Comparison of ENCODE assay signal across 19 cellular contexts in genomic region chr14:68897559-68898160, GRCh38.
A peak's percentile ranks its signal among the peaks of the same experiment; 100 is the strongest.
DNase-seq lines count a peak whose midpoint lies in the region; ATAC-seq and TF ChIP-seq lines count a peak whose summit lies in the region.
"Had no signal": no experiment of that assay in that cellular context is flagged by ENCODE, and none has a peak within 500 bp of the region (broad histone marks: within the 10 kb centered on the region; RNA-seq: fewer than 3 reads in every experiment).

No MANE protein-coding gene starts in this region.

- H3K27me3 ChIP-seq in IMR-90 (ENCODE audit: control insufficient read depth, insufficient read depth, low read length) (no peaks in the 10 kb centered on the region), osteoblast (ENCODE audit: insufficient read depth, low read length) (no peaks in the 10 kb centered on the region)
- H3K27me3 ChIP-seq: right atrium auricular region had no signal

- H4K5ac ChIP-seq in IMR-90 (ENCODE audit: low read depth, low read length): no peak overlapping the region

- H3K9me3 Mint-ChIP-seq in chondrocyte (ENCODE audit: low read depth): no peaks in the 10 kb centered on the region
- no peaks in the 10 kb centered on the region for H3K9me3 Mint-ChIP-seq in activated T-helper 1 cell treated with anti-CD3 and anti-CD28 coated beads, Interleukin-12 subunit alpha, Interleukin-12 subunit beta, Interleukin-2, Interleukin-4 antibody, amounts not matched to agents 30 ng/mL and 10 ng/mL and 1 ng/mL, durations not matched to agents 14 hours and 24 hours and 36 hours
- H3K9me3 Mint-ChIP-seq: activated T-helper 2 cell treated with anti-CD3 and anti-CD28 coated beads, Interferon-gamma antibody, Interleukin-2, Interleukin-4, amounts not matched to agents 10 μg/mL and 5 μg/mL and 100 μg/mL, durations not matched to agents 14 hours and 24 hours and 36 hours; brain; GM23338; nephron had no signal

- H2AFZ ChIP-seq in IMR-90 (replicated peaks; ENCODE audit: low read length, poor library complexity): no peak overlapping the region
- H2AFZ ChIP-seq in osteoblast (ENCODE audit: low read length): no peak overlapping the region
- H2AFZ ChIP-seq: GM23338 had no signal

- no peak overlapping the region for H3K27ac ChIP-seq in IMR-90 (ENCODE audit: insufficient read depth, low read length)
- peak overlapping the region; percentile 26 for H3K27ac ChIP-seq in osteoblast (ENCODE audit: low read depth, low read length)
- H3K27ac ChIP-seq: left ventricle myocardium inferior, right atrium auricular region had no signal

- no peak overlapping the region for H2BK20ac ChIP-seq in IMR-90 (ENCODE audit: low read depth, low read length)

- peaks cover 71% of the 10 kb centered on the region for H3K36me3 Mint-ChIP-seq in chondrocyte (ENCODE audit: low read depth)
- H3K36me3 Mint-ChIP-seq in activated T-helper 1 cell treated with anti-CD3 and anti-CD28 coated beads, Interleukin-12 subunit alpha, Interleukin-12 subunit beta, Interleukin-2, Interleukin-4 antibody, amounts not matched to agents 30 ng/mL and 10 ng/mL and 1 ng/mL, durations not matched to agents 14 hours and 24 hours and 36 hours (ENCODE audit: low read depth): peaks cover 10% of the 10 kb centered on the region

- DNase-seq in CD1c-positive myeloid dendritic cell (ENCODE audit: extremely low spot score) (peak; percentile 54), IMR-90 (no peak), chondrocyte (ENCODE audit: low spot score) (no peak), osteoblast (ENCODE audit: insufficient read length, low spot score, missing footprints) (peak; percentile 72), dedifferentiated amniotic fluid mesenchymal stem cell (ENCODE audit: extremely low spot score) (no peak), SIG-M5 treated with dmso at 0.1 percent for 504 hours (lab: John Stamatoyannopoulos, UW; ENCODE audit: unreplicated experiment) (no peak)
- no peak for DNase-seq in activated T-helper 1 cell treated with anti-CD3 and anti-CD28 coated beads, Interleukin-12 subunit alpha, Interleukin-12 subunit beta, Interleukin-2, Interleukin-4 antibody, amounts not matched to agents 30 ng/mL and 10 ng/mL and 1 ng/mL, durations not matched to agents 14 hours and 24 hours and 36 hours (ENCODE audit: low spot score)
- DNase-seq: activated CD4-positive, alpha-beta T cell treated with anti-CD3 and anti-CD28 coated beads, Interleukin-2, amount 50 U/mL, for 1 hour; DMS79 treated with DMSO at 0.1 percent for 48 hours; foreskin fibroblast; left ventricle myocardium inferior; stimulated activated CD4-positive, alpha-beta T cell treated with anti-CD3 and anti-CD28 coated beads, Interleukin-4, amount 100 ng/mL, for 1 hour; T-helper 9 cell had no signal

- H3K4me1 Mint-ChIP-seq in chondrocyte (ENCODE audit: low read depth): peaks cover 76% of the 10 kb centered on the region
- H3K4me1 Mint-ChIP-seq in activated T-helper 1 cell treated with anti-CD3 and anti-CD28 coated beads, Interleukin-12 subunit alpha, Interleukin-12 subunit beta, Interleukin-2, Interleukin-4 antibody, amounts not matched to agents 30 ng/mL and 10 ng/mL and 1 ng/mL, durations not matched to agents 14 hours and 24 hours and 36 hours (ENCODE audit: low read depth): peaks cover 20% of the 10 kb centered on the region
- H3K4me1 Mint-ChIP-seq: brain had no signal

- H3K79me1 ChIP-seq in IMR-90 (ENCODE audit: low read depth in 1 of 2, low read length in 2 of 2): peaks cover 74 to 97% of the 10 kb centered on the region in 2 experiments

- WGBS in IMR-90 (ENCODE audit: extremely low coverage in 2 of 2, insufficient read length in 1 of 2), 2 experiments: 88% methylated on average over 5 of the region's 9 CpGs; no CpG with 5 or more reads in 1 of the 2 experiments

- H2BK15ac ChIP-seq in IMR-90 (ENCODE audit: low read depth, low read length): no peak overlapping the region

- H3K79me2 ChIP-seq in osteoblast (ENCODE audit: insufficient read depth, low read length): peaks cover 81% of the 10 kb centered on the region

- POLR2A ChIA-PET in IMR-90 (lab: Charles Lee; ENCODE audit: unreplicated experiment): no interaction called here

- no peak overlapping the region for H3K4ac ChIP-seq in IMR-90 (ENCODE audit: low read depth, low read length)

- no peak overlapping the region for H3K4me3 Mint-ChIP-seq in chondrocyte (ENCODE audit: unreplicated experiment)
- no peak overlapping the region for H3K4me3 Mint-ChIP-seq in activated T-helper 1 cell treated with anti-CD3 and anti-CD28 coated beads, Interleukin-12 subunit alpha, Interleukin-12 subunit beta, Interleukin-2, Interleukin-4 antibody, amounts not matched to agents 30 ng/mL and 10 ng/mL and 1 ng/mL, durations not matched to agents 14 hours and 24 hours and 36 hours
- H3K4me3 Mint-ChIP-seq: brain, GM23338, nephron had no signal

- TF ChIP-seq RAD21 in IMR-90 (IDR thresholded peaks at IDR 0.05; ENCODE audit: low read length): no peak

- CTCF ChIA-PET in IMR-90 (lab: Yijun Ruan, JAX): no interaction called here

- no peak for TF ChIP-seq CTCF in IMR-90 (conservative IDR thresholded peaks at IDR 0.05; ENCODE audit: low read depth, low read length)
- no peak for TF ChIP-seq CTCF in chondrocyte (IDR thresholded peaks at IDR 0.05)
- no peak for TF ChIP-seq CTCF in osteoblast (IDR thresholded peaks at IDR 0.05; ENCODE audit: extremely low read depth, low read depth, low read length)

- no peak overlapping the region for H2AK5ac ChIP-seq in IMR-90 (ENCODE audit: low read depth, low read length)

- TF ChIP-seq POLR2A in IMR-90 (IDR thresholded peaks at IDR 0.05; ENCODE audit: low read depth, low read length): no peak

- H2AK9ac ChIP-seq in IMR-90 (replicated peaks; ENCODE audit: low read depth, low read length, poor library complexity): no peak overlapping the region

- H3K9me3 ChIP-seq in IMR-90 (ENCODE audit: control insufficient read depth, insufficient read depth, low read length): no peaks in the 10 kb centered on the region
- H3K9me3 ChIP-seq in osteoblast (ENCODE audit: low read depth, low read length): no peaks in the 10 kb centered on the region
- H3K9me3 ChIP-seq: left ventricle myocardium inferior, right atrium auricular region had no signal

- intact Hi-C loops in IMR-90 (cut with micrococcal nuclease): no loop called here
- intact Hi-C loops in activated T-helper 1 cell treated with anti-CD3 and anti-CD28 coated beads, Interleukin-12 subunit alpha, Interleukin-12 subunit beta, Interleukin-2, Interleukin-4 antibody, amounts not matched to agents 30 ng/mL and 10 ng/mL and 1 ng/mL, durations not matched to agents 14 hours and 24 hours and 36 hours (cut with micrococcal nuclease): no loop called here

- H3K14ac ChIP-seq in IMR-90 (replicated peaks; ENCODE audit: low read depth, low read length): no peak overlapping the region

- H3K36me3 ChIP-seq in IMR-90 (ENCODE audit: control insufficient read depth, insufficient read depth, low read length) (peaks cover 92% of the 10 kb centered on the region), osteoblast (ENCODE audit: insufficient read depth, low read length) (peaks cover 97% of the 10 kb centered on the region)

- ATAC-seq in IMR-90 (ENCODE audit: low read depth) (no peak), GM19328 (IDR thresholded peaks at IDR 0.05; ENCODE audit: unreplicated experiment) (no peak)
- ATAC-seq: GM23338 had no signal

- no peak overlapping the region for H2BK5ac ChIP-seq in IMR-90 (ENCODE audit: low read depth, low read length, poor library complexity, severe bottlenecking)

- H4K8ac ChIP-seq in IMR-90 (ENCODE audit: low read depth in 2 of 2, low read length in 2 of 2): no peak overlapping the region

- 0 out of 2 replicates have a peak overlapping the region, but pooled peaks have one; percentile 46 for H3K23ac ChIP-seq in IMR-90 (ENCODE audit: low read depth, low read length)

- no peak overlapping the region for H3K4me3 ChIP-seq in IMR-90 (ENCODE audit: insufficient read depth, low read depth, low read length)
- H3K4me3 ChIP-seq in osteoblast (ENCODE audit: insufficient read depth, low read length): no peak overlapping the region
- H3K4me3 ChIP-seq: GM23338, left ventricle myocardium inferior, right atrium auricular region had no signal

- H3K4me2 ChIP-seq in IMR-90 (ENCODE audit: low read depth, low read length): no peak overlapping the region
- no peak overlapping the region for H3K4me2 ChIP-seq in osteoblast (ENCODE audit: insufficient read depth, low read length)
- H3K4me2 ChIP-seq: GM23338 had no signal

- peaks cover 20% of the 10 kb centered on the region for H3K4me1 ChIP-seq in IMR-90 (ENCODE audit: control insufficient read depth, insufficient read depth, low read length)
- H3K4me1 ChIP-seq in osteoblast (ENCODE audit: insufficient read depth, low read length): peaks cover 34% of the 10 kb centered on the region

- no peak overlapping the region for H3K18ac ChIP-seq in IMR-90 (ENCODE audit: low read depth, low read length)

- dilution Hi-C loops in IMR-90 (cut with HindIII; ENCODE audit: low sequenced_read_pairs, unreplicated experiment): no loop called here

- BruUV-seq in IMR-90 (replicated peaks; lab: Mats Ljungman, UMichigan): no TSS peak

- no peak overlapping the region for H3K9ac ChIP-seq in IMR-90 (ENCODE audit: low read depth, low read length)

- peaks cover 40% of the 10 kb centered on the region for H3K9me1 ChIP-seq in IMR-90 (ENCODE audit: insufficient read depth, low read length)

- H3K27ac Mint-ChIP-seq in chondrocyte (ENCODE audit: unreplicated experiment): peak overlapping the region; percentile 94
- no peak overlapping the region for H3K27ac Mint-ChIP-seq in activated T-helper 1 cell treated with anti-CD3 and anti-CD28 coated beads, Interleukin-12 subunit alpha, Interleukin-12 subunit beta, Interleukin-2, Interleukin-4 antibody, amounts not matched to agents 30 ng/mL and 10 ng/mL and 1 ng/mL, durations not matched to agents 14 hours and 24 hours and 36 hours
- H3K27ac Mint-ChIP-seq: activated T-helper 2 cell treated with anti-CD3 and anti-CD28 coated beads, Interferon-gamma antibody, Interleukin-2, Interleukin-4, amounts not matched to agents 10 μg/mL and 5 μg/mL and 100 μg/mL, durations not matched to agents 14 hours and 24 hours and 36 hours; GM23338; nephron had no signal

- peaks cover 94% of the 10 kb centered on the region for H4K20me1 ChIP-seq in IMR-90 (ENCODE audit: insufficient read depth, low read length)
- peaks cover 75% of the 10 kb centered on the region for H4K20me1 ChIP-seq in osteoblast (ENCODE audit: insufficient read depth, low read length)

- H4K91ac ChIP-seq in IMR-90 (ENCODE audit: insufficient read depth, low read depth, low read length): no peak overlapping the region

- no peak overlapping the region for H3K56ac ChIP-seq in IMR-90 (ENCODE audit: extremely low read depth, insufficient read depth, low read length)

- H3K27me3 Mint-ChIP-seq in chondrocyte (ENCODE audit: low read depth): no peaks in the 10 kb centered on the region
- peaks cover 6% of the 10 kb centered on the region for H3K27me3 Mint-ChIP-seq in activated T-helper 1 cell treated with anti-CD3 and anti-CD28 coated beads, Interleukin-12 subunit alpha, Interleukin-12 subunit beta, Interleukin-2, Interleukin-4 antibody, amounts not matched to agents 30 ng/mL and 10 ng/mL and 1 ng/mL, durations not matched to agents 14 hours and 24 hours and 36 hours (ENCODE audit: insufficient read depth)
- H3K27me3 Mint-ChIP-seq: brain had no signal

- in situ Hi-C loops in IMR-90 (cut with MboI; ENCODE audit: low sequenced_read_pairs): no loop called here

- H2BK120ac ChIP-seq in IMR-90 (ENCODE audit: low read depth, low read length): no peak overlapping the region

TF ChIP-seq in IMR-90, 13 proteins besides CTCF, POLR2A, EP300 and RAD21 (continues in another document):
- TF ChIP-seq RFX5 (IDR thresholded peaks at IDR 0.05; ENCODE audit: low read depth, low read length): no peak

Comparison
In these comparisons a context has a peak if more than half of its experiments do, and no peak if none do; other contexts are left out.
1. DNase-seq: peak in CD1c-positive myeloid dendritic cell (single experiment) and osteoblast (single experiment); none in IMR-90 (single experiment), chondrocyte (single experiment), dedifferentiated amniotic fluid mesenchymal stem cell (single experiment), activated T-helper 1 cell treated with anti-CD3 and anti-CD28 coated beads, Interleukin-12 subunit alpha, Interleukin-12 subunit beta, Interleukin-2, Interleukin-4 antibody, amounts not matched to agents 30 ng/mL and 10 ng/mL and 1 ng/mL, durations not matched to agents 14 hours and 24 hours and 36 hours (single experiment) and SIG-M5 treated with dmso at 0.1 percent for 504 hours (single experiment).